9 cellular contexts compared by ENCODE assay signal in genomic region chr9:87713990-87714335, GRCh38. TPM values are rescaled to one million over a fixed set of nuclear protein-coding genes. Genes with fewer than 3 reads are reported as not detected.
DNase-seq lines count a peak whose midpoint lies in the region; TF ChIP-seq lines count a peak whose summit lies in the region.
"Had no signal": no experiment of that assay in that cellular context is flagged by ENCODE, and none has a peak within 500 bp of the region (broad histone marks: within the 10 kb centered on the region; RNA-seq: fewer than 3 reads in every experiment).

No MANE protein-coding gene starts in this region.

- CTCF ChIA-PET in activated CD4-positive, alpha-beta memory T cell treated with anti-CD3 and anti-CD28 coated beads for 36 hours (lab: Charles Lee), result interaction anchor here (1.4 to 1.7 kb wide), 2 partner anchors 29 to 99 kb away, joined by 4 read pairs; no protein-coding TSS in a partner anchor
- CTCF ChIA-PET in Caco-2 (lab: Charles Lee), result no interaction called here

- H3K9me3 ChIP-seq in sigmoid colon, result no peaks in the 10 kb centered on the region
- no peaks in the 10 kb centered on the region for H3K9me3 ChIP-seq in Caco-2

- H3K36me3 Mint-ChIP-seq in activated CD4-positive, alpha-beta memory T cell treated with anti-CD3 and anti-CD28 coated beads for 36 hours, result no peaks in the 10 kb centered on the region
- H3K36me3 Mint-ChIP-seq in Caco-2 (ENCODE audit: insufficient read depth, unreplicated experiment), result peaks cover 15% of the 10 kb centered on the region
- H3K36me3 Mint-ChIP-seq: CD8-positive, alpha-beta T cell had no signal

- TF ChIP-seq EP300 in sigmoid colon (IDR thresholded peaks at IDR 0.05), result no peak

- no peak for TF ChIP-seq CTCF in AG09309 (IDR thresholded peaks at IDR 0.05; ENCODE audit: control insufficient read depth, insufficient read depth, low read depth, low read length, missing control alignments)
- TF ChIP-seq CTCF in fibroblast of the aortic adventitia (IDR thresholded peaks at IDR 0.05; ENCODE audit: insufficient read depth, low read length), result no peak
- TF ChIP-seq CTCF in sigmoid colon (IDR thresholded peaks at IDR 0.05), result no peak
- no peak for TF ChIP-seq CTCF in Caco-2 (IDR thresholded peaks at IDR 0.05; ENCODE audit: insufficient read depth in 1 of 2, low read depth in 1 of 2, low read length in 1 of 2, severe bottlenecking in 1 of 2, unreplicated experiment in 1 of 2)

- POLR2A ChIA-PET in activated CD4-positive, alpha-beta memory T cell treated with anti-CD3 and anti-CD28 coated beads for 36 hours (lab: Charles Lee), result no interaction called here
- POLR2A ChIA-PET in Caco-2 (lab: Charles Lee), result interaction anchor here (1.4 kb wide), 1 partner anchor 12 kb away, joined by 8 read pairs; the partner anchor contains the start of gene CTSL

- H3K4me3 Mint-ChIP-seq in activated CD4-positive, alpha-beta memory T cell treated with anti-CD3 and anti-CD28 coated beads for 36 hours, result no peak overlapping the region
- no peak overlapping the region for H3K4me3 Mint-ChIP-seq in Caco-2 (ENCODE audit: unreplicated experiment)
- H3K4me3 Mint-ChIP-seq: CD8-positive, alpha-beta T cell had no signal

- peak overlapping the region; percentile 66 to 75 (median 72) for H3K27ac ChIP-seq in sigmoid colon

- H3K27me3 ChIP-seq in sigmoid colon (no peaks in the 10 kb centered on the region), Caco-2 (replicated peaks; ENCODE audit: control insufficient read depth, insufficient read depth, low read length) (no peaks in the 10 kb centered on the region)

- peak overlapping the region; percentile 60 for H3K27ac Mint-ChIP-seq in activated CD4-positive, alpha-beta memory T cell treated with anti-CD3 and anti-CD28 coated beads for 36 hours
- H3K27ac Mint-ChIP-seq in Caco-2 (ENCODE audit: unreplicated experiment), result no peak overlapping the region
- H3K27ac Mint-ChIP-seq: CD8-positive, alpha-beta T cell had no signal

- no peaks in the 10 kb centered on the region for H3K9me3 Mint-ChIP-seq in activated CD4-positive, alpha-beta memory T cell treated with anti-CD3 and anti-CD28 coated beads for 36 hours
- H3K9me3 Mint-ChIP-seq in Caco-2 (ENCODE audit: unreplicated experiment), result no peaks in the 10 kb centered on the region
- H3K9me3 Mint-ChIP-seq: CD8-positive, alpha-beta T cell had no signal

- peaks cover 0 to 6% (median 2%) of the 10 kb centered on the region in 4 donors for H3K36me3 ChIP-seq in sigmoid colon
- H3K36me3 ChIP-seq in Caco-2 (ENCODE audit: control insufficient read depth, insufficient read depth, low read length), result no peaks in the 10 kb centered on the region

- intact Hi-C loops in activated CD4-positive, alpha-beta memory T cell treated with anti-CD3 and anti-CD28 coated beads for 36 hours (cut with micrococcal nuclease), result loop anchor here (1.0 to 2.0 kb wide), 2 partner anchors 53 to 98 kb away; no protein-coding TSS in a partner anchor
- intact Hi-C loops in sigmoid colon (cut with DNase I), result no loop called here
- intact Hi-C loops in Caco-2 (cut with micrococcal nuclease; ENCODE audit: unreplicated experiment), result no loop called here

- H3K4me1 ChIP-seq in sigmoid colon (peaks cover 0 to 22% (median 16%) of the 10 kb centered on the region in 4 donors), Caco-2 (no peaks in the 10 kb centered on the region; the same call in 1 of the 2 replicates)

- H3K4me3 ChIP-seq in AG09309 (ENCODE audit: control insufficient read depth, low read depth, low read length), result peak overlapping the region; percentile 21
- peak overlapping the region; percentile 60 for H3K4me3 ChIP-seq in fibroblast of the aortic adventitia (ENCODE audit: low read depth, low read length)
- H3K4me3 ChIP-seq in sigmoid colon, result peak overlapping the region in 2 of 4 donors; percentile 5 to 28
- no peak overlapping the region for H3K4me3 ChIP-seq in Caco-2 (ENCODE audit: low read depth, low read length)

- peaks cover 32% of the 10 kb centered on the region for H3K4me1 Mint-ChIP-seq in activated CD4-positive, alpha-beta memory T cell treated with anti-CD3 and anti-CD28 coated beads for 36 hours (ENCODE audit: low read depth)
- H3K4me1 Mint-ChIP-seq in Caco-2 (ENCODE audit: low read depth, unreplicated experiment), result peaks cover 9% of the 10 kb centered on the region

- H3K27me3 Mint-ChIP-seq in activated CD4-positive, alpha-beta memory T cell treated with anti-CD3 and anti-CD28 coated beads for 36 hours, result peaks cover 6% of the 10 kb centered on the region
- no peaks in the 10 kb centered on the region for H3K27me3 Mint-ChIP-seq in Caco-2 (ENCODE audit: insufficient read depth, unreplicated experiment)

- 63 to 76% methylated on average over 5 of the region's 5 CpGs for WGBS in sigmoid colon, 2 donors

- no TSS peak for BruUV-seq in Caco-2 (replicated peaks; lab: Mats Ljungman, UMichigan)

- no peak for TF ChIP-seq POLR2A in sigmoid colon (IDR thresholded peaks at IDR 0.05)

- DNase-seq in AG09309 (ENCODE audit: low read depth) (no peak), fibroblast of the aortic adventitia (ENCODE audit: low read depth) (no peak), sigmoid colon (no peak), Caco-2 (no peak), medulla oblongata (ENCODE audit: extremely low spot score) (no peak)
- no peak for DNase-seq in activated CD4-positive, alpha-beta memory T cell treated with anti-CD3 and anti-CD28 coated beads for 36 hours
- no peak for DNase-seq in activated CD4-positive, alpha-beta T cell treated with anti-CD3 and anti-CD28 coated beads, Interleukin-2, amount 50 U/mL, for 1 hour
- DNase-seq in activated CD4-positive, alpha-beta T cell treated with anti-CD3 and anti-CD28 coated beads for 48 hours, result no peak
- DNase-seq: CD8-positive, alpha-beta T cell had no signal

RNA-seq across cellular contexts. Expression of gene CTSL, which starts 12.0 kb away (rescaled TPM):
- 10 to 100 TPM; 26.1 to 33.7 TPM for total RNA-seq in activated CD4-positive, alpha-beta memory T cell treated with anti-CD3 and anti-CD28 coated beads for 36 hours
- total RNA-seq in fibroblast of the aortic adventitia (ENCODE audit: low replicate concordance), result 510 and 513 TPM in 2 replicates
- 100 to 1,000 TPM; 107 to 179 (median 147) TPM for total RNA-seq in sigmoid colon
- 10 to 100 TPM; 35.4 to 96.6 (median 92.1) TPM for polyA plus RNA-seq in sigmoid colon
- total RNA-seq in Caco-2 (2022), result 40.2 and 50.1 TPM in 2 replicates
